Comparison of ENCODE assay signal across 17 cellular contexts in genomic region chr11:8337115-8337386, GRCh38.
DNase-seq lines count a peak whose midpoint lies in the region; ATAC-seq and TF ChIP-seq lines count a peak whose summit lies in the region.
"Had no signal": no experiment of that assay in that cellular context is flagged by ENCODE, and none has a peak within 500 bp of the region (broad histone marks: within the 10 kb centered on the region; RNA-seq: fewer than 3 reads in every experiment).

No MANE protein-coding gene starts in this region.

- no peak overlapping the region for H3K4me3 Mint-ChIP-seq in GM23338
- H3K4me3 Mint-ChIP-seq in neural crest cell = no peak overlapping the region
- H3K4me3 Mint-ChIP-seq: B cell; CD4-positive, alpha-beta memory T cell; H9 had no signal

- H2AFZ ChIP-seq in GM23338 = peak overlapping the region; percentile 47; the same call in 1 of the 2 replicates

- H3K79me2 ChIP-seq in GM23338 (replicated peaks; ENCODE audit: insufficient read depth) = no peaks in the 10 kb centered on the region

- no peaks in the 10 kb centered on the region for H3K27me3 ChIP-seq in GM23338 (ENCODE audit: insufficient read depth)

- H3K9me2 ChIP-seq in GM23338 (ENCODE audit: insufficient read depth) = no peaks in the 10 kb centered on the region

- H3K27ac ChIP-seq in GM23338 (ENCODE audit: low read depth) (no peak overlapping the region), RWPE1 (peak overlapping the region; percentile 17; the same call in 1 of the 2 replicates)
- H3K27ac ChIP-seq: C4-2B had no signal

- H3K4me1 Mint-ChIP-seq in GM23338 (peaks cover 30% of the 10 kb centered on the region), neural crest cell (peaks cover 36% of the 10 kb centered on the region)
- H3K4me1 Mint-ChIP-seq: CD4-positive, alpha-beta memory T cell had no signal

- CTCF ChIA-PET in RWPE1 (lab: Yijun Ruan, JAX) = interaction anchor here (0.8 kb wide), 1 partner anchor 74 kb away, joined by 4 read pairs; the partner anchor contains the start of gene LMO1

- intact Hi-C loops in head of caudate nucleus (cut with DNase I) = loop anchor here (10.0 kb wide), 1 partner anchor 228 kb away; no protein-coding TSS in a partner anchor

- H4K20me1 ChIP-seq in GM23338 (replicated peaks; ENCODE audit: insufficient read depth) = no peaks in the 10 kb centered on the region

- H3K4me2 ChIP-seq in GM23338 = no peak overlapping the region

- TF ChIP-seq CTCF in GM23338 (conservative IDR thresholded peaks at IDR 0.05; ENCODE audit: low read depth in 2 of 2) (no peak), RWPE1 (conservative IDR thresholded peaks at IDR 0.05; ENCODE audit: low read depth) (no peak), neural crest cell (conservative IDR thresholded peaks at IDR 0.05) (no peak)

- H3K36me3 Mint-ChIP-seq in GM23338 (ENCODE audit: low read depth) (no peaks in the 10 kb centered on the region), neural crest cell (ENCODE audit: low read depth) (no peaks in the 10 kb centered on the region)
- H3K36me3 Mint-ChIP-seq: CD4-positive, alpha-beta memory T cell; IgD-negative memory B cell had no signal

- H3K27ac Mint-ChIP-seq in GM23338 (no peak overlapping the region), neural crest cell (ENCODE audit: unreplicated experiment) (peak overlapping the region; percentile 35)
- H3K27ac Mint-ChIP-seq: B cell, IgD-negative memory B cell had no signal

- no peak for DNase-seq in GM23338 (ENCODE audit: low spot score)
- no peak for DNase-seq in RWPE1 (ENCODE audit: low spot score)
- DNase-seq in neural crest cell (ENCODE audit: low read depth, low spot score) = no peak
- peak; percentile 54 for DNase-seq in retina
- no peak for DNase-seq in NK-92 treated with Interleukin-12 subunit alpha and Interleukin-12 subunit beta, amount 100 ng/mL, for 24 hours (lab: John Stamatoyannopoulos, UW)
- no peak for DNase-seq in head of caudate nucleus
- DNase-seq: ACHN; CD4-positive, alpha-beta memory T cell; DMS153; EL; GDM1; GOT3; H9 had no signal

- H3K36me3 ChIP-seq in GM23338 (ENCODE audit: insufficient read depth) = no peaks in the 10 kb centered on the region

- POLR2A ChIA-PET in RWPE1 (lab: Yijun Ruan, JAX; ENCODE audit: low non-redundant PET) = no interaction called here

- no peak for ATAC-seq in GM23338
- ATAC-seq in HG03521 (IDR thresholded peaks at IDR 0.05; ENCODE audit: unreplicated experiment) = no peak

- H3K27me3 Mint-ChIP-seq in GM23338 (ENCODE audit: insufficient read depth, low read depth, poor library complexity) (peaks cover 14% of the 10 kb centered on the region), neural crest cell (ENCODE audit: low read depth) (no peaks in the 10 kb centered on the region)
- H3K27me3 Mint-ChIP-seq: B cell, IgD-negative memory B cell had no signal

- H3K9me3 Mint-ChIP-seq in GM23338 (no peaks in the 10 kb centered on the region; the same call in 2 of the 3 replicates), neural crest cell (no peaks in the 10 kb centered on the region)
- H3K9me3 Mint-ChIP-seq: CD4-positive, alpha-beta memory T cell; H9; IgD-negative memory B cell had no signal

- peaks cover 4% of the 10 kb centered on the region; the same call in 1 of the 2 replicates for H3K4me1 ChIP-seq in GM23338 (ENCODE audit: insufficient read depth)

- H3F3A ChIP-seq in GM23338 (replicated peaks; ENCODE audit: low read depth) = no peaks in the 10 kb centered on the region

- H3K4me3 ChIP-seq in GM23338 = no peak overlapping the region

TF ChIP-seq in GM23338, 12 proteins besides CTCF, POLR2A, EP300 and RAD21:
- TF ChIP-seq STAT1 (IDR thresholded peaks at IDR 0.05; ENCODE audit: unreplicated experiment) = no peak
- TF ChIP-seq ETS1 (IDR thresholded peaks at IDR 0.05) = no peak
- no peak for TF ChIP-seq ZNF462 (CRISPR knock-in tag; IDR thresholded peaks at IDR 0.05)
- no peak for TF ChIP-seq ZNF331 (CRISPR knock-in tag; IDR thresholded peaks at IDR 0.05; ENCODE audit: low read depth)
- no peak for TF ChIP-seq JUNB (IDR thresholded peaks at IDR 0.05; ENCODE audit: unreplicated experiment)
- TF ChIP-seq ZNF114 (CRISPR knock-in tag; IDR thresholded peaks at IDR 0.05) = no peak
- no peak for TF ChIP-seq CREB1 (CRISPR knock-in tag; IDR thresholded peaks at IDR 0.05; ENCODE audit: low read depth)
